Comparison of ENCODE assay signal across 21 cellular contexts in genomic region chr5:8831854-8832253, GRCh38.
"Had no signal": no experiment of that assay in that cellular context is flagged by ENCODE, and none has a peak within 500 bp of the region (broad histone marks: within the 10 kb centered on the region; RNA-seq: fewer than 3 reads in every experiment).

No MANE protein-coding gene starts in this region.

- H3K4me1 ChIP-seq: lower lobe of right lung, upper lobe of left lung had no signal

- H3K36me3 Mint-ChIP-seq: activated naive CD8-positive, alpha-beta T cell treated with anti-CD3 and anti-CD28 coated beads for 36 hours; natural killer cell had no signal

- H3K4me3 ChIP-seq: cardiac muscle cell, lower lobe of right lung, sigmoid colon, thoracic aorta, upper lobe of left lung had no signal

- H3K27me3 Mint-ChIP-seq: activated B cell treated with CpG ODN at 0.5 μM for 24 hours; activated CD4-positive, alpha-beta T cell treated with anti-CD3 and anti-CD28 coated beads for 36 hours; activated naive CD8-positive, alpha-beta T cell treated with anti-CD3 and anti-CD28 coated beads for 36 hours; dendritic cell treated with granulocyte-macrophage colony-stimulating factor and Interleukin-4, amounts not matched to agents 40 ng/mL and 50 ng/mL, for 4 days had no signal

- H3K4me1 Mint-ChIP-seq: activated B cell treated with CpG ODN at 0.5 μM for 24 hours; activated CD4-positive, alpha-beta T cell treated with anti-CD3 and anti-CD28 coated beads for 36 hours; activated naive CD8-positive, alpha-beta T cell treated with anti-CD3 and anti-CD28 coated beads for 36 hours; natural killer cell had no signal

- H3K4me3 Mint-ChIP-seq: activated B cell treated with CpG ODN at 0.5 μM for 24 hours; activated CD4-positive, alpha-beta T cell treated with anti-CD3 and anti-CD28 coated beads for 36 hours; activated naive CD8-positive, alpha-beta T cell treated with anti-CD3 and anti-CD28 coated beads for 36 hours; dendritic cell treated with granulocyte-macrophage colony-stimulating factor and Interleukin-4, amounts not matched to agents 40 ng/mL and 50 ng/mL, for 4 days; natural killer cell had no signal

- H3K9me3 ChIP-seq: lower lobe of right lung, sigmoid colon, thoracic aorta, upper lobe of left lung had no signal

- H3K27ac ChIP-seq: cardiac muscle cell, lower lobe of right lung, sigmoid colon, thoracic aorta, upper lobe of left lung had no signal

- H3K27ac Mint-ChIP-seq: activated B cell treated with CpG ODN at 0.5 μM for 24 hours; activated CD4-positive, alpha-beta T cell treated with anti-CD3 and anti-CD28 coated beads for 36 hours; activated naive CD8-positive, alpha-beta T cell treated with anti-CD3 and anti-CD28 coated beads for 36 hours; dendritic cell treated with granulocyte-macrophage colony-stimulating factor and Interleukin-4, amounts not matched to agents 40 ng/mL and 50 ng/mL, for 4 days; natural killer cell had no signal

- DNase-seq: activated B cell treated with CpG ODN at 0.5 μM for 24 hours; activated CD4-positive, alpha-beta T cell treated with anti-CD3 and anti-CD28 coated beads for 36 hours; activated CD4-positive, alpha-beta T cell treated with anti-CD3 and anti-CD28 coated beads, Interleukin-2, amount 50 U/mL, for 4 hours; activated CD8-positive, alpha-beta memory T cell treated with anti-CD3 and anti-CD28 coated beads for 24 hours; activated naive CD4-positive, alpha-beta T cell treated with Interleukin-2 at 50 U/mL for 16 hours; activated naive CD8-positive, alpha-beta T cell treated with anti-CD3 and anti-CD28 coated beads for 36 hours; activated T-cell treated with anti-CD3 and anti-CD28 coated beads, Interleukin-2, amount 50 U/mL, for 48 hours; amygdala; effector CD4-positive, alpha-beta T cell; erythroblast; lower lobe of right lung; natural killer cell; retina; sigmoid colon; stimulated activated CD4-positive, alpha-beta T cell treated with anti-CD3 and anti-CD28 coated beads, Interleukin-4, amount 100 ng/mL, for 24 hours; stimulated activated naive CD4-positive, alpha-beta T cell treated with Interleukin-2 at 50 U/mL for 16 hours; T1000; upper lobe of left lung had no signal

- H3K27me3 ChIP-seq: cardiac muscle cell, sigmoid colon, upper lobe of left lung had no signal

- H3K9me3 Mint-ChIP-seq: activated naive CD8-positive, alpha-beta T cell treated with anti-CD3 and anti-CD28 coated beads for 36 hours; dendritic cell treated with granulocyte-macrophage colony-stimulating factor and Interleukin-4, amounts not matched to agents 40 ng/mL and 50 ng/mL, for 4 days had no signal

- H3K36me3 ChIP-seq: cardiac muscle cell, lower lobe of right lung, sigmoid colon, thoracic aorta, upper lobe of left lung had no signal
